1 cellular context compared by ENCODE assay signal in genomic region chr6:118882314-118882905, GRCh38.
A peak's percentile ranks its signal among the peaks of the same experiment; 100 is the strongest.
TF ChIP-seq lines count a peak whose summit lies in the region.

No MANE protein-coding gene starts in this region.

TF ChIP-seq in K562, 482 proteins besides CTCF, POLR2A, EP300 and RAD21:
- TF ChIP-seq ATF7 (IDR thresholded peaks at IDR 0.05) (no peak), HMBOX1 (IDR thresholded peaks at IDR 0.05) (peak; percentile 48; the same call in 1 of the 2 replicates)
